In the genomic region with DNA sequence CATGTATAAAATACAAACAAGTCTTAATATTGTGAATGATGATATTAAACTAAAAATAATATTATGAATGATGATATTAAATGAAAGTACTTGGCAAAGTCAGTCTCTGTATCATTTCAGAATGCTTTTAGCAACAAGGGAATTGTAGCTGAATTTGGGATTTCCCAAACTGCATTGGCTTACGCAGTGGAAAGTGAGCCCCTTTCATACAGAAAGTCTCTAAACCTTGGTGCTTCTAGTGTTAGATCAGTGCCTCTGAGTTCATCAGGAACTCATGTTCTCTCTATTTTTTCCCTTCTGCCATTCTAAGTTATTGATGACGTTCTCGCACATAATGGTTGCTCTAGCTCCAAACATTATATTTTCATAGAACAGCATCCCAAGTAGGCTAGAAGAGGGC, we compare ENCODE assay signal across 29 cellular contexts.
"Had no signal": no experiment of that assay in that cellular context is flagged by ENCODE, and none has a peak within 500 bp of the region (broad histone marks: within the 10 kb centered on the region; RNA-seq: fewer than 3 reads in every experiment).

No MANE protein-coding gene starts in this region.

- H3K27ac ChIP-seq: left ventricle myocardium inferior, pancreas, prostate gland, sigmoid colon, spleen, stomach, testis, thyroid gland, transverse colon, upper lobe of left lung, vagina had no signal

- ATAC-seq: mucosa of descending colon; naive thymus-derived CD4-positive, alpha-beta T cell; pancreas; right cardiac atrium; stimulated activated naive CD8-positive, alpha-beta T cell treated with anti-CD3 and anti-CD28 coated beads, Interleukin-15, Interleukin-2, amounts not matched to agents 100 U/mL and 50 U/mL, for 24 hours had no signal

- H3K4me1 ChIP-seq: prostate gland, sigmoid colon, spleen, testis, thyroid gland, transverse colon, upper lobe of left lung, vagina had no signal

- H3K36me3 ChIP-seq: left ventricle myocardium inferior, pancreas, prostate gland, sigmoid colon, spleen, stomach, thyroid gland, transverse colon, upper lobe of left lung, vagina had no signal

- H3K9me3 ChIP-seq: left ventricle myocardium inferior, mucosa of descending colon, pancreas, prostate gland, sigmoid colon, spleen, stomach, testis, thyroid gland, transverse colon, upper lobe of left lung, vagina had no signal

- H3K27me3 ChIP-seq: pancreas, sigmoid colon, testis, thyroid gland, transverse colon, upper lobe of left lung, vagina had no signal

- DNase-seq: hypothalamus; immature natural killer cell; islet precursor cell; left ventricle myocardium inferior; midbrain; mucosa of descending colon; naive thymus-derived CD4-positive, alpha-beta T cell; nucleus accumbens; pancreas; posterior cingulate gyrus; retina; right cardiac atrium; sigmoid colon; small intestine; spleen; stimulated activated CD4-positive, alpha-beta T cell treated with anti-CD3 and anti-CD28 coated beads, Interleukin-1b, Interleukin-23, amount 100 ng/mL, for 48 hours; stimulated activated CD4-positive, alpha-beta T cell treated with anti-CD3 and anti-CD28 coated beads, Interleukin-2, amount 100 ng/mL, for 48 hours; stimulated activated CD4-positive, alpha-beta T cell treated with anti-CD3 and anti-CD28 coated beads, Interleukin-4, amount 100 ng/mL, for 4 hours; stimulated activated CD8-positive, alpha-beta memory T cell treated with anti-CD3 and anti-CD28 coated beads, Interleukin-4, amount 100 ng/mL, for 48 hours; stimulated activated naive B cell treated with anti-CD40 and anti-IgM and Interleukin-4, amounts not matched to agents 10 μg/mL and 1 μg/mL and 100 μg/mL, for 72 hours; stimulated activated naive CD8-positive, alpha-beta T cell treated with anti-CD3 and anti-CD28 coated beads, Interleukin-15, Interleukin-2, amounts not matched to agents 100 U/mL and 50 U/mL, for 24 hours; stomach; testis; thyroid gland; transverse colon; upper lobe of left lung had no signal

- H3K4me3 ChIP-seq: left ventricle myocardium inferior, lung, mucosa of descending colon, pancreas, prostate gland, sigmoid colon, spleen, stomach, testis, thyroid gland, transverse colon, upper lobe of left lung, vagina had no signal
